30 cellular contexts compared by ENCODE assay signal in the genomic region with DNA sequence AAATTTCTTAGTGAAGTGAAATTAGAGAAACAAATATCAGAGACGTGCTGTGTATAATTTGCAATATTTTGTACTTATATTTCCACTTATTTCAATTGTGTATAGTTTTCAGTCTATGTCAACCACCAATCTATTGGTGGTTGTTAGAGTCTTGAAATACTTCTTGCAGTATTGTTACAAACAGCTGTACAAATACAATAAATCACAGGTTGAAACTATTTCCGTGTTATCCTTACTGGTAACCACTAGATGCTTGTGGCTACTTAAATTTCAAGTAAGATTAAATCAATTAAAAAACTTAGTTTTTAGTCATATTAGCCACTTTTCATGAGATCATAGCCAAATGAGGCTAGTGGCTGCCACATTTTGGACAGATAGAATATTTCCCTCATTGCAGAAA.
"Had no signal": no experiment of that assay in that cellular context is flagged by ENCODE, and none has a peak within 500 bp of the region (broad histone marks: within the 10 kb centered on the region; RNA-seq: fewer than 3 reads in every experiment).

No MANE protein-coding gene starts in this region.

- DNase-seq: activated B cell treated with CpG ODN at 0.5 μM for 24 hours; activated CD4-positive, alpha-beta T cell treated with anti-CD3 and anti-CD28 coated beads for 48 hours; activated CD4-positive, alpha-beta T cell treated with anti-CD3 and anti-CD28 coated beads, Interleukin-2, amount 50 U/mL, for 1 hour; activated CD4-positive, alpha-beta T cell treated with anti-CD3 and anti-CD28 coated beads, Interleukin-2, amount 50 U/mL, for 48 hours; activated CD8-positive, alpha-beta memory T cell treated with anti-CD3 and anti-CD28 coated beads for 24 hours; activated CD8-positive, alpha-beta T cell treated with anti-CD3 and anti-CD28 coated beads for 36 hours; activated effector memory CD4-positive, alpha-beta T cell treated with Interleukin-2 at 50 U/mL for 16 hours; activated gamma-delta T cell treated with Interleukin-2 at 50 U/mL for 16 hours; activated naive CD4-positive, alpha-beta T cell treated with anti-CD3 and anti-CD28 coated beads, Interleukin-2, amount 50 U/mL, for 16 hours; activated naive CD4-positive, alpha-beta T cell treated with Interleukin-2 at 50 U/mL for 16 hours; activated T-cell treated with anti-CD3 and anti-CD28 coated beads, Interleukin-2, amount 50 U/mL, for 4 hours; amniotic stem cell; anterior cingulate cortex; central memory CD4-positive, alpha-beta T cell; dorsolateral prefrontal cortex; effector memory CD4-positive, alpha-beta T cell; endodermal cell; foreskin keratinocyte; glutamatergic neuron; T-helper 1 cell; T-helper 17 cell; T1000; WERI-Rb-1 had no signal

- H3K4me3 ChIP-seq: breast epithelium, cardiac muscle cell, coronary artery, dorsolateral prefrontal cortex, gastrocnemius medialis had no signal

- ATAC-seq: activated CD4-positive, CD25-positive, alpha-beta regulatory T cell treated with anti-CD3 and anti-CD28 coated beads, Interleukin-2, amount 50 U/mL, for 24 hours; activated CD8-positive, alpha-beta T cell treated with anti-CD3 and anti-CD28 coated beads for 36 hours; activated T-cell treated with anti-CD3 and anti-CD28 coated beads, Interleukin-2, amount 50 U/mL, for 4 hours; activated T-helper 17 cell treated with anti-CD3 and anti-CD28 coated beads, Interleukin-2, amount 50 U/mL, for 72 hours; esophagus mucosa; foreskin keratinocyte; T-helper 17 cell had no signal
